Comparison of ENCODE assay signal across 22 cellular contexts in genomic region chr13:34255695-34256094, GRCh38.
DNase-seq lines count a peak whose midpoint lies in the region; ATAC-seq and TF ChIP-seq lines count a peak whose summit lies in the region.
"Had no signal": no experiment of that assay in that cellular context is flagged by ENCODE, and none has a peak within 500 bp of the region (broad histone marks: within the 10 kb centered on the region; RNA-seq: fewer than 3 reads in every experiment).

No MANE protein-coding gene starts in this region.

- H3K27ac Mint-ChIP-seq in memory B cell, result no peak overlapping the region
- H3K27ac Mint-ChIP-seq: CD4-positive, alpha-beta memory T cell; CD8-positive, alpha-beta memory T cell had no signal

- H3K36me3 Mint-ChIP-seq in memory B cell, result no peaks in the 10 kb centered on the region
- H3K36me3 Mint-ChIP-seq: CD14-positive monocyte; CD4-positive, alpha-beta memory T cell; CD4-positive, CD25-positive, alpha-beta regulatory T cell; CD8-positive, alpha-beta memory T cell had no signal

- no peak overlapping the region for H3K4me3 ChIP-seq in BLaER1 treated with 17β-estradiol and CSF1 and Interleukin-3, amounts not matched to agents 10 nM and 100 nM
- H3K4me3 ChIP-seq in OCI-LY3 (ENCODE audit: low read length), result no peak overlapping the region
- H3K4me3 ChIP-seq: GM12878 had no signal

- H3K9ac ChIP-seq in BLaER1 treated with 17β-estradiol and CSF1 and Interleukin-3, amounts not matched to agents 10 nM and 100 nM, result no peak overlapping the region
- H3K9ac ChIP-seq in OCI-LY3 (ENCODE audit: low read length), result no peak overlapping the region

- no peaks in the 10 kb centered on the region for H3K27me3 ChIP-seq in BLaER1 treated with 17β-estradiol and CSF1 and Interleukin-3, amounts not matched to agents 10 nM and 100 nM
- no peaks in the 10 kb centered on the region for H3K27me3 ChIP-seq in OCI-LY3 (ENCODE audit: low read depth, low read length)
- H3K27me3 ChIP-seq: BE2C had no signal

- ATAC-seq in memory B cell (ENCODE audit: low read depth) (no peak), GM19351 (IDR thresholded peaks at IDR 0.05; ENCODE audit: unreplicated experiment) (no peak), HG03521 (IDR thresholded peaks at IDR 0.05; ENCODE audit: unreplicated experiment) (no peak)
- ATAC-seq: GM12878 had no signal

- peak overlapping the region; percentile 7 for H3K4me3 Mint-ChIP-seq in memory B cell
- H3K4me3 Mint-ChIP-seq: CD14-positive monocyte; CD4-positive, alpha-beta memory T cell; CD4-positive, CD25-positive, alpha-beta regulatory T cell; CD8-positive, alpha-beta memory T cell had no signal

- no peak for DNase-seq in memory B cell (ENCODE audit: low spot score in 2 of 2)
- no peak for DNase-seq in SIG-M5 treated with dmso at 0.1 percent for 504 hours (lab: John Stamatoyannopoulos, UW; ENCODE audit: unreplicated experiment)
- DNase-seq in NCI-H748 treated with DMSO at 0.1 percent for 48 hours (lab: John Stamatoyannopoulos, UW), result no peak
- DNase-seq: 8988T; ACHN; BE2C; CD4-positive, alpha-beta memory T cell; CD4-positive, CD25-positive, alpha-beta regulatory T cell; CD8-positive, alpha-beta memory T cell; COR-L47; DMS 273 treated with DMSO at 0.1 percent for 48 hours; DMS153; DMS53; DMS79; DND-41; EL had no signal

- H3K4me1 Mint-ChIP-seq in memory B cell, result peaks cover 12% of the 10 kb centered on the region
- H3K4me1 Mint-ChIP-seq: CD4-positive, alpha-beta memory T cell; CD4-positive, CD25-positive, alpha-beta regulatory T cell; CD8-positive, alpha-beta memory T cell had no signal

- H3K27ac ChIP-seq in BLaER1 treated with 17β-estradiol and CSF1 and Interleukin-3, amounts not matched to agents 10 nM and 100 nM, result no peak overlapping the region
- no peak overlapping the region; the same call in 1 of the 2 replicates for H3K27ac ChIP-seq in OCI-LY3 (ENCODE audit: low read length)

- peaks cover 5 to 24% (median 18%) of the 10 kb centered on the region in 11 experiments; a peak in 21 of 22 replicates for H3K9me3 ChIP-seq in BLaER1 treated with 17β-estradiol and CSF1 and Interleukin-3, amounts not matched to agents 10 nM and 100 nM (replicated peaks in 1 of 11)
- H3K9me3 ChIP-seq in OCI-LY3 (ENCODE audit: insufficient read depth, low read length), result no peaks in the 10 kb centered on the region
- H3K9me3 ChIP-seq: BE2C had no signal

- no peaks in the 10 kb centered on the region for H3K36me3 ChIP-seq in BLaER1 treated with 17β-estradiol and CSF1 and Interleukin-3, amounts not matched to agents 10 nM and 100 nM
- H3K36me3 ChIP-seq in OCI-LY3 (replicated peaks; ENCODE audit: low read depth, low read length), result no peaks in the 10 kb centered on the region
- H3K36me3 ChIP-seq: BE2C had no signal

- H3K9me3 Mint-ChIP-seq in memory B cell, result peaks cover 5% of the 10 kb centered on the region

- H4K20me1 ChIP-seq in BLaER1 treated with 17β-estradiol and CSF1 and Interleukin-3, amounts not matched to agents 10 nM and 100 nM, result no peaks in the 10 kb centered on the region
- no peaks in the 10 kb centered on the region for H4K20me1 ChIP-seq in OCI-LY3 (ENCODE audit: insufficient read depth, low read length)

- peak overlapping the region; percentile 23; the same call in 1 of the 2 replicates for H2AFZ ChIP-seq in OCI-LY3 (ENCODE audit: low read depth, low read length)

- H3K27me3 Mint-ChIP-seq in memory B cell, result peaks cover 3% of the 10 kb centered on the region
- H3K27me3 Mint-ChIP-seq: CD4-positive, alpha-beta memory T cell; CD4-positive, CD25-positive, alpha-beta regulatory T cell; CD8-positive, alpha-beta memory T cell had no signal

- no peaks in the 10 kb centered on the region for H3K79me2 ChIP-seq in OCI-LY3 (ENCODE audit: low read length)

- no peak for TF ChIP-seq CTCF in OCI-LY3 (IDR thresholded peaks at IDR 0.05; ENCODE audit: low read depth, low read length)

- H3K4me1 ChIP-seq in BLaER1 treated with 17β-estradiol and CSF1 and Interleukin-3, amounts not matched to agents 10 nM and 100 nM, result peaks cover 40 to 43% (median 42%) of the 10 kb centered on the region in 10 experiments
- peaks cover 31% of the 10 kb centered on the region for H3K4me1 ChIP-seq in OCI-LY3 (ENCODE audit: low read length)
- H3K4me1 ChIP-seq: BE2C had no signal

- H3K4me2 ChIP-seq in BLaER1 treated with 17β-estradiol and CSF1 and Interleukin-3, amounts not matched to agents 10 nM and 100 nM, result peak overlapping the region; percentile 63 to 91 (median 86); a peak in 19 of 22 replicates
- peak overlapping the region; percentile 18; the same call in 1 of the 2 replicates for H3K4me2 ChIP-seq in OCI-LY3 (ENCODE audit: low read length)
